ENCODE assay signal across 10 cellular contexts in genomic region chr5:56534102-56534501, GRCh38.
A peak's percentile ranks its signal among the peaks of the same experiment; 100 is the strongest.
DNase-seq lines count a peak whose midpoint lies in the region; ATAC-seq lines count a peak whose summit lies in the region.
"Had no signal": no experiment of that assay in that cellular context is flagged by ENCODE, and none has a peak within 500 bp of the region (broad histone marks: within the 10 kb centered on the region; RNA-seq: fewer than 3 reads in every experiment).

No MANE protein-coding gene starts in this region.

- no peak overlapping the region for H3K4me3 Mint-ChIP-seq in activated CD4-positive, alpha-beta T cell treated with anti-CD3 and anti-CD28 coated beads for 36 hours
- H3K4me3 Mint-ChIP-seq in activated CD4-positive, alpha-beta T cell treated with anti-CD3 and anti-CD28 coated beads, Interleukin-2, amount 10 ng/mL, durations not matched to agents 7 days and 5 days = no peak overlapping the region

- no peaks in the 10 kb centered on the region for H3K27me3 ChIP-seq in thymus (ENCODE audit: control insufficient read depth, insufficient read depth)

- H3K27me3 Mint-ChIP-seq in activated CD4-positive, alpha-beta T cell treated with anti-CD3 and anti-CD28 coated beads for 36 hours = no peaks in the 10 kb centered on the region
- H3K27me3 Mint-ChIP-seq in activated CD4-positive, alpha-beta T cell treated with anti-CD3 and anti-CD28 coated beads, Interleukin-2, amount 10 ng/mL, durations not matched to agents 7 days and 5 days = no peaks in the 10 kb centered on the region

- CTCF ChIA-PET in activated CD4-positive, alpha-beta T cell treated with anti-CD3 and anti-CD28 coated beads for 36 hours (lab: Charles Lee) = no interaction called here
- CTCF ChIA-PET in activated CD4-positive, alpha-beta T cell treated with anti-CD3 and anti-CD28 coated beads, Interleukin-2, amount 10 ng/mL, durations not matched to agents 7 days and 5 days (lab: Charles Lee) = interaction anchor here (0.9 to 1.8 kb wide), 5 partner anchors 10 to 265 kb away, joined by 3 to 4 read pairs (median 3); no protein-coding TSS in a partner anchor

- no peaks in the 10 kb centered on the region for H3K4me1 ChIP-seq in thymus (ENCODE audit: control insufficient read depth, insufficient read depth, low read length)

- peaks cover 8% of the 10 kb centered on the region for H3K4me1 Mint-ChIP-seq in activated CD4-positive, alpha-beta T cell treated with anti-CD3 and anti-CD28 coated beads for 36 hours
- peaks cover 20% of the 10 kb centered on the region for H3K4me1 Mint-ChIP-seq in activated CD4-positive, alpha-beta T cell treated with anti-CD3 and anti-CD28 coated beads, Interleukin-2, amount 10 ng/mL, durations not matched to agents 7 days and 5 days

- no peak overlapping the region for H3K27ac Mint-ChIP-seq in activated CD4-positive, alpha-beta T cell treated with anti-CD3 and anti-CD28 coated beads for 36 hours
- peak overlapping the region; percentile 38 for H3K27ac Mint-ChIP-seq in activated CD4-positive, alpha-beta T cell treated with anti-CD3 and anti-CD28 coated beads, Interleukin-2, amount 10 ng/mL, durations not matched to agents 7 days and 5 days

- peak; percentile 53 for ATAC-seq in activated CD4-positive, alpha-beta T cell treated with anti-CD3 and anti-CD28 coated beads for 36 hours
- no peak for ATAC-seq in stimulated activated naive CD8-positive, alpha-beta T cell treated with anti-CD3 and anti-CD28 coated beads, Interleukin-15, Interleukin-2, amounts not matched to agents 100 U/mL and 50 U/mL, for 24 hours

- H3K27ac ChIP-seq in thymus (ENCODE audit: low read depth) = peak overlapping the region; percentile 15

- H3K36me3 Mint-ChIP-seq in activated CD4-positive, alpha-beta T cell treated with anti-CD3 and anti-CD28 coated beads for 36 hours (ENCODE audit: low read depth) = no peaks in the 10 kb centered on the region
- peaks cover 8% of the 10 kb centered on the region for H3K36me3 Mint-ChIP-seq in activated CD4-positive, alpha-beta T cell treated with anti-CD3 and anti-CD28 coated beads, Interleukin-2, amount 10 ng/mL, durations not matched to agents 7 days and 5 days (ENCODE audit: low read depth)

- intact Hi-C loops in activated CD4-positive, alpha-beta T cell treated with anti-CD3 and anti-CD28 coated beads for 36 hours (cut with DNase I, micrococcal nuclease) = no loop called here

- no peak overlapping the region for H3K4me3 ChIP-seq in thymus (ENCODE audit: low read length)

- POLR2A ChIA-PET in activated CD4-positive, alpha-beta T cell treated with anti-CD3 and anti-CD28 coated beads for 36 hours (lab: Charles Lee) = no interaction called here
- POLR2A ChIA-PET in activated CD4-positive, alpha-beta T cell treated with anti-CD3 and anti-CD28 coated beads, Interleukin-2, amount 10 ng/mL, durations not matched to agents 7 days and 5 days (lab: Charles Lee) = no interaction called here

- 93% methylated on average over 4 of the region's 4 CpGs for WGBS in thymus

- no peaks in the 10 kb centered on the region for H3K9me3 ChIP-seq in thymus (ENCODE audit: control insufficient read depth)

- no peaks in the 10 kb centered on the region for H3K9me3 Mint-ChIP-seq in activated CD4-positive, alpha-beta T cell treated with anti-CD3 and anti-CD28 coated beads for 36 hours (ENCODE audit: low read depth)
- H3K9me3 Mint-ChIP-seq in activated CD4-positive, alpha-beta T cell treated with anti-CD3 and anti-CD28 coated beads, Interleukin-2, amount 10 ng/mL, durations not matched to agents 7 days and 5 days = peaks cover 11% of the 10 kb centered on the region

- no peaks in the 10 kb centered on the region for H3K36me3 ChIP-seq in thymus (ENCODE audit: control insufficient read depth, insufficient read depth)

- peak; percentile 16 for DNase-seq in activated CD4-positive, alpha-beta T cell treated with anti-CD3 and anti-CD28 coated beads for 36 hours
- DNase-seq in activated CD4-positive, alpha-beta T cell treated with anti-CD3 and anti-CD28 coated beads for 1 hour = no peak
- DNase-seq in activated CD4-positive, alpha-beta T cell treated with anti-CD3 and anti-CD28 coated beads, Interleukin-2, amount 10 ng/mL, durations not matched to agents 7 days and 5 days = no peak
- DNase-seq in iPS-NIHi11 (ENCODE audit: low spot score) (peak; percentile 53), NCI-H345 (lab: John Stamatoyannopoulos, UW) (no peak), retina (no peak)
- DNase-seq in stimulated activated naive CD8-positive, alpha-beta T cell treated with anti-CD3 and anti-CD28 coated beads, Interleukin-15, Interleukin-2, amounts not matched to agents 100 U/mL and 50 U/mL, for 24 hours = no peak
- DNase-seq: NCI-H1417, SHP77 treated with DMSO at 0.1 percent for 48 hours had no signal

Comparison
In these comparisons a context has a peak if more than half of its experiments do, and no peak if none do; other contexts are left out.
1. DNase-seq: peak in activated CD4-positive, alpha-beta T cell treated with anti-CD3 and anti-CD28 coated beads for 36 hours (single experiment) and iPS-NIHi11 (single experiment); none in activated CD4-positive, alpha-beta T cell treated with anti-CD3 and anti-CD28 coated beads for 1 hour (single experiment), activated CD4-positive, alpha-beta T cell treated with anti-CD3 and anti-CD28 coated beads, Interleukin-2, amount 10 ng/mL, durations not matched to agents 7 days and 5 days (single experiment), NCI-H345 (single experiment), retina (single experiment) and stimulated activated naive CD8-positive, alpha-beta T cell treated with anti-CD3 and anti-CD28 coated beads, Interleukin-15, Interleukin-2, amounts not matched to agents 100 U/mL and 50 U/mL, for 24 hours (single experiment).